19 cellular contexts compared by ENCODE assay signal in the genomic region with DNA sequence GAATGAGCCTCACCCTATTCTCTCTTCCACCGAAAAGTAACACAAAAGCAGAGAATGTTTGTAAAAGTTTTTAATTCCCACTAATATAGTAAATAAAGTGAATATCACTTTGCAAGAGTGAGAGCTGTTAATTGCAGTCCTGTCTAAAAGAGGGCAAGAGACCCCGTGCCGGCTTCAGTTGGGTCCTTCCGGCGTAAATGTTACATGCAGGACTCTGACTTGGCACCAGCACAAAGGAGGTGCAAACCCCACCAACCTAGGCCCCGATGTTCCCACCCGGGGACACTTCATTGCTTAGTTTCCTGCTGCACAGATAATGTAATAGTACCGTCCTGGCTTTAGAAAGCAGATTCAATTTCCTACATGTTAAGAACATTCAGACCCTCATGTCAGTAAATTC.
DNase-seq lines count a peak whose midpoint lies in the region; ATAC-seq and TF ChIP-seq lines count a peak whose summit lies in the region.
"Had no signal": no experiment of that assay in that cellular context is flagged by ENCODE, and none has a peak within 500 bp of the region (broad histone marks: within the 10 kb centered on the region; RNA-seq: fewer than 3 reads in every experiment).

No MANE protein-coding gene starts in this region.

- no peak for ATAC-seq in activated naive CD4-positive, alpha-beta T cell treated with anti-CD3 and anti-CD28 coated beads, Interleukin-2, amount 50 U/mL, for 72 hours
- no peak for ATAC-seq in WTC11
- ATAC-seq in stimulated activated effector memory CD8-positive, alpha-beta T cell treated with anti-CD3 and anti-CD28 coated beads, Interleukin-12 subunit alpha, Interleukin-12 subunit beta, amount 100 ng/mL, for 72 hours, result no peak
- ATAC-seq in SK-N-SH treated with all-trans-retinoic acid at 6 μM for 48 hours, result no peak
- ATAC-seq: A549 had no signal

- no peaks in the 10 kb centered on the region for H3K27me3 Mint-ChIP-seq in activated naive CD4-positive, alpha-beta T cell treated with anti-CD3 and anti-CD28 coated beads, Interleukin-2, amount 10 ng/mL, durations not matched to agents 7 days and 5 days
- H3K27me3 Mint-ChIP-seq in WTC11 (ENCODE audit: low read depth) (no peaks in the 10 kb centered on the region), immature natural killer cell (ENCODE audit: low read depth in 3 of 3) (peaks cover under 1 to 17% (median 8%) of the 10 kb centered on the region in 3 donors)
- H3K27me3 Mint-ChIP-seq: IgD-negative memory B cell had no signal

- intact Hi-C loops in posterior cingulate gyrus (cut with DNase I), result no loop called here

- TF ChIP-seq CTCF in WTC11 (IDR thresholded peaks at IDR 0.05) (no peak), GM13976 (IDR thresholded peaks at IDR 0.05; ENCODE audit: borderline replicate concordance, control extremely low read depth, extremely low read depth, insufficient read depth, missing control alignments) (no peak)

- H3K36me3 Mint-ChIP-seq in activated naive CD4-positive, alpha-beta T cell treated with anti-CD3 and anti-CD28 coated beads, Interleukin-2, amount 10 ng/mL, durations not matched to agents 7 days and 5 days, result peaks cover 77% of the 10 kb centered on the region
- peaks cover 13 to 32% of the 10 kb centered on the region in 2 donors for H3K36me3 Mint-ChIP-seq in activated naive CD4-positive, alpha-beta T cell treated with anti-CD3 and anti-CD28 coated beads, Interleukin-2, amount 50 U/mL, for 72 hours
- H3K36me3 Mint-ChIP-seq in WTC11 (peaks cover 60% of the 10 kb centered on the region), immature natural killer cell (peaks cover 25 to 68% (median 48%) of the 10 kb centered on the region in 3 donors)
- peaks cover 100% of the 10 kb centered on the region for H3K36me3 Mint-ChIP-seq in stimulated activated effector memory CD8-positive, alpha-beta T cell treated with anti-CD3 and anti-CD28 coated beads, Interleukin-12 subunit alpha, Interleukin-12 subunit beta, amount 100 ng/mL, for 72 hours

- POLR2A ChIA-PET in WTC11 (lab: Charles Lee), result no interaction called here

- H3K4me3 Mint-ChIP-seq in activated naive CD4-positive, alpha-beta T cell treated with anti-CD3 and anti-CD28 coated beads, Interleukin-2, amount 10 ng/mL, durations not matched to agents 7 days and 5 days, result no peak overlapping the region
- H3K4me3 Mint-ChIP-seq in WTC11 (no peak overlapping the region), immature natural killer cell (no peak overlapping the region)
- no peak overlapping the region for H3K4me3 Mint-ChIP-seq in stimulated activated effector memory CD8-positive, alpha-beta T cell treated with anti-CD3 and anti-CD28 coated beads, Interleukin-12 subunit alpha, Interleukin-12 subunit beta, amount 100 ng/mL, for 72 hours
- H3K4me3 Mint-ChIP-seq: H9, IgD-negative memory B cell had no signal

- DNase-seq in activated naive CD4-positive, alpha-beta T cell treated with anti-CD3 and anti-CD28 coated beads, Interleukin-2, amount 10 ng/mL, durations not matched to agents 7 days and 5 days, result no peak
- DNase-seq in activated naive CD4-positive, alpha-beta T cell treated with anti-CD3 and anti-CD28 coated beads, Interleukin-2, amount 50 U/mL, for 72 hours (ENCODE audit: low spot score in 2 of 2), result no peak
- DNase-seq in WTC11 (ENCODE audit: low spot score) (no peak), immature natural killer cell (no peak), posterior cingulate gyrus (no peak), GM13976 (ENCODE audit: low spot score) (no peak)
- no peak for DNase-seq in stimulated activated effector memory CD8-positive, alpha-beta T cell treated with anti-CD3 and anti-CD28 coated beads, Interleukin-12 subunit alpha, Interleukin-12 subunit beta, amount 100 ng/mL, for 72 hours (ENCODE audit: low spot score in 2 of 2)
- DNase-seq: C1 segment of cervical spinal cord; H9; NCI-H1105 treated with DMSO at 0.1 percent for 48 hours; NCI-H1694 treated with DMSO at 0.1 percent for 48 hours; NCI-H446; NCI-H69; NK-92 treated with Interleukin-12 subunit alpha and Interleukin-12 subunit beta, amount 100 ng/mL, for 24 hours; RPMI8226; SIG-M5 had no signal

- no peaks in the 10 kb centered on the region for H3K9me3 Mint-ChIP-seq in activated naive CD4-positive, alpha-beta T cell treated with anti-CD3 and anti-CD28 coated beads, Interleukin-2, amount 10 ng/mL, durations not matched to agents 7 days and 5 days
- H3K9me3 Mint-ChIP-seq in activated naive CD4-positive, alpha-beta T cell treated with anti-CD3 and anti-CD28 coated beads, Interleukin-2, amount 50 U/mL, for 72 hours, result no peaks in the 10 kb centered on the region
- H3K9me3 Mint-ChIP-seq in WTC11, result no peaks in the 10 kb centered on the region
- H3K9me3 Mint-ChIP-seq in immature natural killer cell, result no peaks in the 10 kb centered on the region
- no peaks in the 10 kb centered on the region for H3K9me3 Mint-ChIP-seq in stimulated activated effector memory CD8-positive, alpha-beta T cell treated with anti-CD3 and anti-CD28 coated beads, Interleukin-12 subunit alpha, Interleukin-12 subunit beta, amount 100 ng/mL, for 72 hours
- H3K9me3 Mint-ChIP-seq: H9, IgD-negative memory B cell had no signal

- peak overlapping the region; percentile 33 for H3K27ac Mint-ChIP-seq in activated naive CD4-positive, alpha-beta T cell treated with anti-CD3 and anti-CD28 coated beads, Interleukin-2, amount 10 ng/mL, durations not matched to agents 7 days and 5 days
- peak overlapping the region in 1 of 2 donors; percentile 63 for H3K27ac Mint-ChIP-seq in activated naive CD4-positive, alpha-beta T cell treated with anti-CD3 and anti-CD28 coated beads, Interleukin-2, amount 50 U/mL, for 72 hours
- peak overlapping the region; percentile 47; the same call in 1 of the 2 replicates for H3K27ac Mint-ChIP-seq in WTC11
- H3K27ac Mint-ChIP-seq in immature natural killer cell, result peak overlapping the region in 4 of 6 donors; percentile 39 to 74 (median 68)
- H3K27ac Mint-ChIP-seq in stimulated activated effector memory CD8-positive, alpha-beta T cell treated with anti-CD3 and anti-CD28 coated beads, Interleukin-12 subunit alpha, Interleukin-12 subunit beta, amount 100 ng/mL, for 72 hours, result peak overlapping the region; percentile 40
- H3K27ac Mint-ChIP-seq: H9 had no signal

- in situ Hi-C loops in GM13976 (cut with MboI; ENCODE audit: low sequenced_read_pairs, unreplicated experiment), result no loop called here

- CTCF ChIA-PET in activated naive CD4-positive, alpha-beta T cell treated with anti-CD3 and anti-CD28 coated beads, Interleukin-2, amount 10 ng/mL, durations not matched to agents 7 days and 5 days (lab: Charles Lee), result no interaction called here
- CTCF ChIA-PET in WTC11 (lab: Charles Lee), result no interaction called here

- H3K4me1 Mint-ChIP-seq in activated naive CD4-positive, alpha-beta T cell treated with anti-CD3 and anti-CD28 coated beads, Interleukin-2, amount 10 ng/mL, durations not matched to agents 7 days and 5 days, result no peaks in the 10 kb centered on the region
- H3K4me1 Mint-ChIP-seq in WTC11 (no peaks in the 10 kb centered on the region), immature natural killer cell (no peaks in the 10 kb centered on the region)
- H3K4me1 Mint-ChIP-seq in stimulated activated effector memory CD8-positive, alpha-beta T cell treated with anti-CD3 and anti-CD28 coated beads, Interleukin-12 subunit alpha, Interleukin-12 subunit beta, amount 100 ng/mL, for 72 hours, result peaks cover 6% of the 10 kb centered on the region
- H3K4me1 Mint-ChIP-seq: H9 had no signal

TF ChIP-seq in WTC11, 78 proteins besides CTCF, POLR2A, EP300 and RAD21:
- TF ChIP-seq ZNF416 (CRISPR knock-in tag; IDR thresholded peaks at IDR 0.05) (no peak), GABPB1 (CRISPR knock-in tag; IDR thresholded peaks at IDR 0.05) (no peak), RORB (CRISPR knock-in tag; IDR thresholded peaks at IDR 0.05) (no peak)

TF ChIP-seq in SK-N-SH treated with all-trans-retinoic acid at 6 μM for 48 hours, 23 proteins besides CTCF, POLR2A, EP300 and RAD21 (continues in another document):
- TF ChIP-seq PPARA (CRISPR knock-in tag; IDR thresholded peaks at IDR 0.05; ENCODE audit: borderline replicate concordance) (no peak), ZNF8 (CRISPR knock-in tag; IDR thresholded peaks at IDR 0.05) (no peak), ISL1 (CRISPR knock-in tag; IDR thresholded peaks at IDR 0.05) (no peak), GLIS3 (CRISPR knock-in tag; IDR thresholded peaks at IDR 0.05) (no peak), ZC3H10 (CRISPR knock-in tag; IDR thresholded peaks at IDR 0.05) (no peak), TOX (CRISPR knock-in tag; IDR thresholded peaks at IDR 0.05; ENCODE audit: borderline replicate concordance) (no peak), TCF4 (CRISPR knock-in tag; IDR thresholded peaks at IDR 0.05; ENCODE audit: borderline replicate concordance) (no peak), ZNF70 (CRISPR knock-in tag; IDR thresholded peaks at IDR 0.05) (no peak), RARB (CRISPR knock-in tag; IDR thresholded peaks at IDR 0.05) (no peak), CSDC2 (CRISPR knock-in tag; IDR thresholded peaks at IDR 0.05) (no peak), ZFP3 (CRISPR knock-in tag; IDR thresholded peaks at IDR 0.05) (no peak), CREB5 (CRISPR knock-in tag; IDR thresholded peaks at IDR 0.05; ENCODE audit: low read depth) (no peak), OSR1 (CRISPR knock-in tag; IDR thresholded peaks at IDR 0.05) (no peak)
- TF ChIP-seq, protein P1, sequence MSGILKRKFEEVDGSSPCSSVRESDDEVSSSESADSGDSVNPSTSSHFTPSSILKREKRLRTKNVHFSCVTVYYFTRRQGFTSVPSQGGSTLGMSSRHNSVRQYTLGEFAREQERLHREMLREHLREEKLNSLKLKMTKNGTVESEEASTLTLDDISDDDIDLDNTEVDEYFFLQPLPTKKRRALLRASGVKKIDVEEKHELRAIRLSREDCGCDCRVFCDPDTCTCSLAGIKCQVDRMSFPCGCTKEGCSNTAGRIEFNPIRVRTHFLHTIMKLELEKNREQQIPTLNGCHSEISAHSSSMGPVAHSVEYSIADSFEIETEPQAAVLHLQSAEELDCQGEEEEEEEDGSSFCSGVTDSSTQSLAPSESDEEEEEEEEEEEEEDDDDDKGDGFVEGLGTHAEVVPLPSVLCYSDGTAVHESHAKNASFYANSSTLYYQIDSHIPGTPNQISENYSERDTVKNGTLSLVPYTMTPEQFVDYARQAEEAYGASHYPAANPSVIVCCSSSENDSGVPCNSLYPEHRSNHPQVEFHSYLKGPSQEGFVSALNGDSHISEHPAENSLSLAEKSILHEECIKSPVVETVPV (CRISPR knock-in tag; IDR thresholded peaks at IDR 0.05), result no peak
